Comparison of ENCODE assay signal across 8 cellular contexts in genomic region chr5:38666668-38667498, GRCh38.
DNase-seq lines count a peak whose midpoint lies in the region; ATAC-seq, FAIRE-seq and TF ChIP-seq lines count a peak whose summit lies in the region.

No MANE protein-coding gene starts in this region.

- peak; percentile 78; the same call in 1 of the 2 replicates for ATAC-seq in Panc1

- FAIRE-seq in frontal cortex (lab: Jason Lieb, UNC), result no peak

- CTCF ChIA-PET in Panc1 (lab: Charles Lee), result interaction anchor here (0.6 to 1.0 kb wide), 2 partner anchors 55 to 225 kb away, joined by 3 read pairs; no protein-coding TSS in a partner anchor

- intact Hi-C loops in Panc1 (cut with micrococcal nuclease; ENCODE audit: unreplicated experiment), result loop anchor here (10.0 kb wide), 1 partner anchor 112 kb away; the partner anchor contains the start of gene LIFR

- H3K27me3 ChIP-seq in Panc1 (ENCODE audit: control insufficient read depth, insufficient read depth, low read length), result no peaks in the 10 kb centered on the region

- no TSS peak for BruUV-seq in Panc1 (replicated peaks; lab: Mats Ljungman, UMichigan)

- H3K4me1 ChIP-seq in Panc1 (ENCODE audit: control insufficient read depth, insufficient read depth, low read length), result peaks cover 17% of the 10 kb centered on the region

- DNase-seq in GM20000 (ENCODE audit: low spot score) (peak; percentile 11), Panc1 (ENCODE audit: low read depth, low spot score) (no peak), fibroblast of the conjunctiva (ENCODE audit: low read depth) (peak; percentile 56), skeletal muscle cell (ENCODE audit: low read depth) (peak; percentile 64), Kasumi-1 (lab: John Stamatoyannopoulos, UW) (no peak), NCI-H2227 (lab: John Stamatoyannopoulos, UW; ENCODE audit: unreplicated experiment) (no peak), NOMO-1 (lab: John Stamatoyannopoulos, UW; ENCODE audit: unreplicated experiment in 2 of 2) (no peak), frontal cortex (ENCODE audit: low spot score in 2 of 2) (no peak)

- H3K36me3 ChIP-seq in Panc1 (ENCODE audit: control insufficient read depth, insufficient read depth, low read length), result no peaks in the 10 kb centered on the region

- H3K4me3 ChIP-seq in Panc1 (ENCODE audit: low read depth in 2 of 2, low read length in 2 of 2) (no peak overlapping the region), skeletal muscle cell (ENCODE audit: low read depth, low read length) (no peak overlapping the region)

- H3K27ac ChIP-seq in Panc1 (ENCODE audit: low read length), result peak overlapping the region; percentile 36; the same call in 1 of the 2 replicates

- H3K9me3 ChIP-seq in Panc1 (ENCODE audit: control insufficient read depth, insufficient read depth, low read depth, low read length), result no peaks in the 10 kb centered on the region

- peak; percentile 6 for TF ChIP-seq CTCF in GM20000 (IDR thresholded peaks at IDR 0.05; ENCODE audit: extremely low read depth, missing control alignments)
- TF ChIP-seq CTCF in Panc1 (IDR thresholded peaks at IDR 0.05), result peak; percentile 60

- in situ Hi-C loops in Panc1 (cut with HindIII; ENCODE audit: low pct_unique_long_range_greater_than_20kb, low sequenced_read_pairs), result no loop called here

- POLR2A ChIA-PET in Panc1 (lab: Charles Lee), result no interaction called here

Comparison
In these comparisons a context has a peak if more than half of its experiments do, and no peak if none do; other contexts are left out.
1. DNase-seq: peak in GM20000 (single experiment), fibroblast of the conjunctiva (single experiment) and skeletal muscle cell (single experiment); none in Panc1 (single experiment), Kasumi-1 (0 of 2), NCI-H2227 (single experiment), NOMO-1 (0 of 2) and frontal cortex (0 of 2).